In genomic region chr1:108644984-108645383, GRCh38 we compare ENCODE assay signal across 10 cellular contexts. TPM values are rescaled to one million over a fixed set of nuclear protein-coding genes. Genes with fewer than 3 reads are reported as not detected.
A peak's percentile ranks its signal among the peaks of the same experiment; 100 is the strongest.
DNase-seq lines count a peak whose midpoint lies in the region; ATAC-seq and TF ChIP-seq lines count a peak whose summit lies in the region.
"Had no signal": no experiment of that assay in that cellular context is flagged by ENCODE, and none has a peak within 500 bp of the region (broad histone marks: within the 10 kb centered on the region; RNA-seq: fewer than 3 reads in every experiment).

No MANE protein-coding gene starts in this region.

- peak; percentile 22 to 75 (median 50) for DNase-seq in CD8-positive, alpha-beta T cell
- peak; percentile 31 for DNase-seq in UCSD-AML1 (lab: John Stamatoyannopoulos, UW; ENCODE audit: unreplicated experiment)
- DNase-seq in activated naive CD4-positive, alpha-beta T cell treated with anti-CD3 and anti-CD28 coated beads, Interleukin-2, amount 50 U/mL, for 72 hours (ENCODE audit: low spot score in 2 of 2): peak in 1 of 2 donors; percentile 16
- no peak for DNase-seq in SKM-1 treated with dmso at 0.1 percent for 144 hours (lab: John Stamatoyannopoulos, UW; ENCODE audit: unreplicated experiment)
- DNase-seq in NCI-H2227 treated with DMSO at 0.1 percent for 48 hours (lab: John Stamatoyannopoulos, UW): no peak
- no peak for DNase-seq in heart right ventricle
- DNase-seq: RPMI8226 had no signal

- no peaks in the 10 kb centered on the region for H3K27me3 ChIP-seq in CD8-positive, alpha-beta T cell (ENCODE audit: insufficient read depth, low read length)
- no peaks in the 10 kb centered on the region for H3K27me3 ChIP-seq in neutrophil
- no peaks in the 10 kb centered on the region for H3K27me3 ChIP-seq in heart right ventricle

- no peaks in the 10 kb centered on the region for H3K9me3 ChIP-seq in CD8-positive, alpha-beta T cell (ENCODE audit: low read length)
- H3K9me3 ChIP-seq in neutrophil (no peaks in the 10 kb centered on the region), heart right ventricle (no peaks in the 10 kb centered on the region)

- no peak for TF ChIP-seq CTCF in CD8-positive, alpha-beta T cell (IDR thresholded peaks at IDR 0.05)
- TF ChIP-seq CTCF in neutrophil (IDR thresholded peaks at IDR 0.05) (no peak), heart right ventricle (IDR thresholded peaks at IDR 0.05) (no peak)

- intact Hi-C loops in CD8-positive, alpha-beta T cell (cut with DNase I, micrococcal nuclease): loop anchor here (1.0 to 10.0 kb wide), 8 partner anchors 47 to 853 kb away; partner anchors contain the start of genes STXBP3 (in 2 of the 2), GPSM2 (in 1 of the 2), PRPF38B (in 1 of the 2) and SLC25A24 (in 1 of the 2)
- intact Hi-C loops in heart right ventricle (cut with DNase I): loop anchor here in 7 of 10 donors (1.0 to 10.0 kb wide), 6 partner anchors 50 to 134 kb away; partner anchors contain the start of genes EEIG2 (in 2 of the 7) and PRPF38B (in 1 of the 7)

- CTCF ChIA-PET in CD8-positive, alpha-beta T cell (lab: Charles Lee): interaction anchor here (0.8 to 5.6 kb wide), 14 partner anchors 8 to 273 kb away, joined by 3 to 128 read pairs (median 14); partner anchors contain the start of genes EEIG2, HENMT1 and PRPF38B

- peaks cover 64% of the 10 kb centered on the region for H3K4me1 ChIP-seq in CD8-positive, alpha-beta T cell (ENCODE audit: insufficient read depth, low read length)
- H3K4me1 ChIP-seq in neutrophil (ENCODE audit: control insufficient read depth in 1 of 2, insufficient read depth in 1 of 2, low read depth in 1 of 2, low read length in 1 of 2): peaks cover 65 to 66% of the 10 kb centered on the region in 2 experiments
- peaks cover 0 to 41% (median 0%) of the 10 kb centered on the region in 9 donors for H3K4me1 ChIP-seq in heart right ventricle

- POLR2A ChIA-PET in CD8-positive, alpha-beta T cell (lab: Charles Lee): interaction anchor here (0.9 to 5.8 kb wide), 6 partner anchors 15 to 445 kb away, joined by 3 to 275 read pairs (median 24); partner anchors contain the start of genes EEIG2, HENMT1, PRPF38B and SLC25A24

- peak overlapping the region; percentile 77 for H3K27ac ChIP-seq in CD8-positive, alpha-beta T cell (ENCODE audit: low read depth, low read length)
- peak overlapping the region; percentile 97 for H3K27ac ChIP-seq in neutrophil
- H3K27ac ChIP-seq in heart right ventricle: peak overlapping the region in 1 of 10 donors; percentile 90
- H3K27ac ChIP-seq: C4-2B had no signal

- H3K9me3 Mint-ChIP-seq in CD8-positive, alpha-beta T cell: no peaks in the 10 kb centered on the region
- peaks cover 0 to 8% of the 10 kb centered on the region in 2 donors for H3K9me3 Mint-ChIP-seq in activated naive CD4-positive, alpha-beta T cell treated with anti-CD3 and anti-CD28 coated beads, Interleukin-2, amount 50 U/mL, for 72 hours

- H3K4me3 Mint-ChIP-seq in CD8-positive, alpha-beta T cell: peak overlapping the region; percentile 72

- H3K36me3 ChIP-seq in CD8-positive, alpha-beta T cell (ENCODE audit: insufficient read depth, low read length): peaks cover 3% of the 10 kb centered on the region
- H3K36me3 ChIP-seq in neutrophil: peaks cover 4% of the 10 kb centered on the region
- H3K36me3 ChIP-seq in heart right ventricle: peaks cover 0 to 9% (median 0%) of the 10 kb centered on the region in 9 donors

- H3K4me3 ChIP-seq in CD8-positive, alpha-beta T cell (ENCODE audit: low read depth, low read length): peak overlapping the region; percentile 16
- H3K4me3 ChIP-seq in neutrophil (ENCODE audit: low read depth in 1 of 2, low read length in 1 of 2) (peak overlapping the region; percentile 12 to 59), heart right ventricle (no peak overlapping the region)

- H3K36me3 Mint-ChIP-seq in CD8-positive, alpha-beta T cell: peaks cover 29% of the 10 kb centered on the region
- peaks cover 33 to 39% of the 10 kb centered on the region in 2 donors for H3K36me3 Mint-ChIP-seq in activated naive CD4-positive, alpha-beta T cell treated with anti-CD3 and anti-CD28 coated beads, Interleukin-2, amount 50 U/mL, for 72 hours

- ATAC-seq in CD8-positive, alpha-beta T cell: peak; percentile 52
- peak; percentile 53 to 75 for ATAC-seq in activated naive CD4-positive, alpha-beta T cell treated with anti-CD3 and anti-CD28 coated beads, Interleukin-2, amount 50 U/mL, for 72 hours
- no peak for ATAC-seq in GM18498 (IDR thresholded peaks at IDR 0.05; ENCODE audit: unreplicated experiment)
- ATAC-seq in heart right ventricle: no peak

- 55 to 61% methylated on average over 7 of the region's 7 CpGs for WGBS in heart right ventricle, 2 donors

- H3K27ac Mint-ChIP-seq in CD8-positive, alpha-beta T cell: peak overlapping the region; percentile 100
- peak overlapping the region; percentile 79 to 85 for H3K27ac Mint-ChIP-seq in activated naive CD4-positive, alpha-beta T cell treated with anti-CD3 and anti-CD28 coated beads, Interleukin-2, amount 50 U/mL, for 72 hours

- no peaks in the 10 kb centered on the region for H3K27me3 Mint-ChIP-seq in CD8-positive, alpha-beta T cell (ENCODE audit: low read depth)

- peaks cover 72% of the 10 kb centered on the region for H3K4me1 Mint-ChIP-seq in CD8-positive, alpha-beta T cell (ENCODE audit: low read depth)

RNA-seq across cellular contexts. Expression of gene HENMT1, which starts 15.9 kb away (rescaled TPM):
- total RNA-seq in CD8-positive, alpha-beta T cell: 1 to 10 TPM; 7.5 to 8.3 TPM
- total RNA-seq in activated naive CD4-positive, alpha-beta T cell treated with anti-CD3 and anti-CD28 coated beads, Interleukin-2, amount 50 U/mL, for 72 hours: 10 to 100 TPM; 14.3 to 14.5 TPM
- total RNA-seq in heart right ventricle: 1 to 10 TPM in 5 of 10 donors, under 1 TPM in 5; 0.36 to 3.0 (median 1.3) TPM
- 1 to 10 TPM in 1 of 2 donors, under 1 TPM in 1; 0.66 to 1.2 TPM for polyA plus RNA-seq in heart right ventricle

RNA-seq across cellular contexts. Expression of gene PRPF38B, which starts 47.1 kb away (rescaled TPM):
- 100 to 1,000 TPM; 108 to 116 TPM for total RNA-seq in CD8-positive, alpha-beta T cell
- 10 to 100 TPM; 64.5 to 69.4 TPM for total RNA-seq in activated naive CD4-positive, alpha-beta T cell treated with anti-CD3 and anti-CD28 coated beads, Interleukin-2, amount 50 U/mL, for 72 hours
- total RNA-seq in heart right ventricle: 10 to 100 TPM; 11.2 to 22.8 (median 13.3) TPM
- 10 to 100 TPM; 15.1 to 42.7 TPM for polyA plus RNA-seq in heart right ventricle

Comparison
In these comparisons a context has a peak if more than half of its experiments do, and no peak if none do; other contexts are left out.
1. ATAC-seq: peak in CD8-positive, alpha-beta T cell (single experiment) and activated naive CD4-positive, alpha-beta T cell treated with anti-CD3 and anti-CD28 coated beads, Interleukin-2, amount 50 U/mL, for 72 hours (2 of 2); none in GM18498 (single experiment) and heart right ventricle (0 of 8).
2. DNase-seq: peak in CD8-positive, alpha-beta T cell (7 of 7) and UCSD-AML1 (single experiment); none in SKM-1 treated with dmso at 0.1 percent for 144 hours (single experiment), NCI-H2227 treated with DMSO at 0.1 percent for 48 hours (single experiment) and heart right ventricle (0 of 2).
3. H3K4me3 ChIP-seq: peak in CD8-positive, alpha-beta T cell (single experiment) and neutrophil (2 of 2); none in heart right ventricle (0 of 10).